In the genomic region with DNA sequence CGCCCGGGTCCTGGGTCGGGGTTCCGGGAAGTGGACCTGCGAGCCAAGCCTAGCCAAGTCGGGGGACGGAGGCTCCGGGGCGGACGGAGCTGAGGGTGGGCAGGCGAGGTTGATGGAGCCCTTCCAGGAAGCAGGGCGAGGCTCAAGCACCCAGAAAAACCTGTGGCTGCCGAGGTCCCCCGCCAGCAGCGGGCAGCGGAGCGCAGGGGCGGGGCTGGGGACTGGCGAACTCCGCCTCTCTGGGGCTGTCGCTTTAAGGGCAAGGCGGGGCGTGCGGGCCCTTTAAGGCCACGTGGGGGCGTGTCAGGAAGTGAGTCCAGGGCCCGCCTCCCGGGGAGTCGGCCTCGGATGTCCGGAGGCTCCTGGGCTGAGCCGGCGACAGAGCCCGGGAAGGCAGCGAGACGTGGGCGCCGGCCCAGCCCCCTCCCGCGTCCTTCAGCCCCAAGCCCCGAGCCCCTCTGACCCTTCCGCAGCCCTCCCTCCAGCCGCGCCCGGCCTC, we compare ENCODE assay signal across 8 cellular contexts. TPM values are rescaled to one million over a fixed set of nuclear protein-coding genes. Genes with fewer than 3 reads are reported as not detected.
DNase-seq lines count a peak whose midpoint lies in the region; ATAC-seq, FAIRE-seq and TF ChIP-seq lines count a peak whose summit lies in the region.

A gene (plus strand): TSS at position 344 of the 499 bp plus-strand sequence. CDS start 653 bp downstream, outside the sequence.

- no peak within 1 kb of the TSS; the same call in 1 of the 2 replicates for H4K8ac ChIP-seq in H1 (ENCODE audit: extremely low read depth, insufficient read depth, low read length)

- no peak for TF ChIP-seq RAD21 in H1 (IDR thresholded peaks at IDR 0.05 in 1 of 2, conservative IDR thresholded peaks at IDR 0.05 in 1 of 2; ENCODE audit: low read depth in 2 of 2, low read length in 2 of 2)

- POLR2A ChIA-PET in H1 (lab: Charles Lee; ENCODE audit: partially characterized antibody) = interaction anchor here (0.6 to 1.2 kb wide), 6 partner anchors 9 to 1793 kb away, joined by 3 to 5 read pairs (median 3); no protein-coding TSS in a partner anchor

- TF ChIP-seq CTCF in H1 (IDR thresholded peaks at IDR 0.05; ENCODE audit: control extremely low read depth in 1 of 3, insufficient read depth in 1 of 3, low read depth in 1 of 3, low read length in 3 of 3) = peak in 1 of 3 experiments; percentile 18; a peak in 1 of 4 replicates

- H3K4me2 ChIP-seq in H1 (ENCODE audit: insufficient read depth in 1 of 2, low read depth in 2 of 2, low read length in 2 of 2) = peak within 1 kb of the TSS; percentile 72 to 98

- H2AK5ac ChIP-seq in H1 (ENCODE audit: low read depth, low read length) = peak within 1 kb of the TSS; percentile 42; the same call in 1 of the 2 replicates

- CTCF ChIA-PET in H1 (lab: Charles Lee; ENCODE audit: partially characterized antibody) = interaction anchor here (1.0 to 2.7 kb wide), 6 partner anchors 12 to 434 kb away, joined by 3 to 9 read pairs (median 5); no protein-coding TSS in a partner anchor

- no peak for FAIRE-seq in H1 (lab: Jason Lieb, UNC)

- no peaks in the 10 kb centered on the region for H3K9me3 ChIP-seq in H1 (ENCODE audit: insufficient read depth in 2 of 2, low read depth in 1 of 2, low read length in 1 of 2)

- no peak within 1 kb of the TSS for H2BK20ac ChIP-seq in H1 (ENCODE audit: low read length)

- peaks cover 6 to 21% (median 12%) of the 10 kb centered on the region in 4 experiments for H3K27me3 ChIP-seq in H1 (replicated peaks in 1 of 4; ENCODE audit: control insufficient read depth in 3 of 4, extremely low read depth in 1 of 4, insufficient read depth in 3 of 4, low read length in 3 of 4)

- peaks cover 6% of the 10 kb centered on the region; the same call in 1 of the 2 replicates for H3K79me1 ChIP-seq in H1 (ENCODE audit: low read depth, low read length)

- peak within 1 kb of the TSS; percentile 92; the same call in 1 of the 2 replicates for H2BK15ac ChIP-seq in H1 (ENCODE audit: low read length)

- peak within 1 kb of the TSS in 2 of 4 experiments; percentile 40 to 69; a peak in 4 of 7 replicates for H3K9ac ChIP-seq in H1 (replicated peaks in 1 of 4; ENCODE audit: extremely low read depth in 1 of 4, low read depth in 3 of 4, low read length in 3 of 4)

- no peak within 1 kb of the TSS for H4K91ac ChIP-seq in H1 (replicated peaks; ENCODE audit: insufficient read length, low read length)

- TF ChIP-seq POLR2A in H1 (IDR thresholded peaks at IDR 0.05; ENCODE audit: control extremely low read depth in 1 of 2, low read depth in 2 of 2, low read length in 2 of 2) = peak in 1 of 2 experiments; percentile 79; a peak in 2 of 3 replicates

- WGBS in H1 (ENCODE audit: extremely low coverage in 1 of 2, insufficient coverage in 1 of 2, insufficient read length in 1 of 2, insufficient replicate concordance in 2 of 2, low coverage in 1 of 2, low lambda C conversion rate in 2 of 2, missing lambda C conversion rate in 1 of 2), 2 experiments = 0% methylated on average over 11 of the region's 45 CpGs; no CpG with 5 or more reads in 1 of the 2 experiments

- H3K18ac ChIP-seq in H1 (ENCODE audit: extremely low read depth, low read length) = peak within 1 kb of the TSS; percentile 90

- H2BK120ac ChIP-seq in H1 (replicated peaks; ENCODE audit: low read depth, low read length) = no peak within 1 kb of the TSS

- peak within 1 kb of the TSS; percentile 57; the same call in 1 of the 2 replicates for H2AFZ ChIP-seq in H1 (ENCODE audit: low read length)

- no peak within 1 kb of the TSS for H3K4ac ChIP-seq in H1 (replicated peaks; ENCODE audit: insufficient read length, low read depth, low read length)

- peaks cover 2 to 11% of the 10 kb centered on the region in 2 experiments for H4K20me1 ChIP-seq in H1 (replicated peaks in 1 of 2; ENCODE audit: control insufficient read depth in 1 of 2, insufficient read depth in 2 of 2, low read length in 2 of 2)

- H2BK12ac ChIP-seq in H1 (ENCODE audit: low read depth, low read length) = peak within 1 kb of the TSS; percentile 1; the same call in 1 of the 2 replicates

- peak; percentile 88 for ATAC-seq in GM19468 (IDR thresholded peaks at IDR 0.05; ENCODE audit: extremely low read depth, unreplicated experiment)

- no peak within 1 kb of the TSS for H3K14ac ChIP-seq in H1 (ENCODE audit: insufficient read length)

- no peak within 1 kb of the TSS for H3K23ac ChIP-seq in H1 (ENCODE audit: insufficient read length)

- H3K36me3 ChIP-seq in H1 (ENCODE audit: control insufficient read depth in 2 of 4, insufficient read depth in 4 of 4, low read length in 3 of 4) = no peaks in the 10 kb centered on the region

- no peaks in the 10 kb centered on the region for H3K79me2 ChIP-seq in H1 (ENCODE audit: control insufficient read depth in 1 of 2, insufficient read depth in 2 of 2, low read length in 2 of 2)

- peak within 1 kb of the TSS; percentile 65 to 87 (median 77) for H3K4me3 ChIP-seq in H1 (ENCODE audit: extremely low read depth in 1 of 4, insufficient read depth in 2 of 4, low read depth in 3 of 4, low read length in 4 of 4)

- H3K27ac ChIP-seq in H1 (ENCODE audit: low read depth, low read length) = peak within 1 kb of the TSS; percentile 11; the same call in 1 of the 2 replicates

- peaks cover 0 to 9% (median 3%) of the 10 kb centered on the region in 4 experiments; a peak in 3 of 7 replicates for H3K4me1 ChIP-seq in H1 (replicated peaks in 1 of 4; ENCODE audit: control insufficient read depth in 3 of 4, insufficient read depth in 4 of 4, low read length in 3 of 4)

- H3K23me2 ChIP-seq in H1 (ENCODE audit: low read depth, low read length) = peaks cover 18% of the 10 kb centered on the region; the same call in 1 of the 2 replicates

- 0 out of 2 replicates have a peak within 1 kb of the TSS, but pooled peaks have one; percentile 27 for H2BK5ac ChIP-seq in H1 (ENCODE audit: low read depth, low read length)

- TF ChIP-seq EP300 in H1 (IDR thresholded peaks at IDR 0.05; ENCODE audit: borderline replicate concordance in 1 of 2, low read depth in 2 of 2, low read length in 2 of 2) = no peak

- peak within 1 kb of the TSS; percentile 43 for H3K56ac ChIP-seq in H1 (replicated peaks; ENCODE audit: insufficient read length, low read depth, low read length)

- peak within 1 kb of the TSS; percentile 6 for H4K5ac ChIP-seq in H1 (ENCODE audit: insufficient read length, low read depth, low read length)

- DNase-seq in COLO829 (ENCODE audit: low spot score) (peak; percentile 91), HS-5 (ENCODE audit: low read depth) (peak; percentile 66), NOMO-1 treated with DMSO at 0.1 percent for 48 hours (lab: John Stamatoyannopoulos, UW; ENCODE audit: unreplicated experiment) (peak; percentile 95), H1 (ENCODE audit: low read depth in 1 of 2, low spot score in 2 of 2) (peak; percentile 86 to 96), mesenteric fat pad (ENCODE audit: low spot score) (peak; percentile 99)
- peak; percentile 84 to 91 (median 89) for DNase-seq in activated CD8-positive, alpha-beta memory T cell treated with anti-CD3 and anti-CD28 coated beads for 48 hours (ENCODE audit: low read depth in 2 of 3, low spot score in 2 of 3)
- peak; percentile 83 for DNase-seq in stimulated activated CD8-positive, alpha-beta memory T cell treated with anti-CD3 and anti-CD28 coated beads, Interleukin-15, amount 100 ng/mL, for 24 hours (ENCODE audit: low read depth)

TF ChIP-seq in H1, 55 proteins besides CTCF, POLR2A, EP300 and RAD21:
- no peak for TF ChIP-seq POU5F1 (IDR thresholded peaks at IDR 0.05; ENCODE audit: low read depth, low read length)
- TF ChIP-seq CBX8 (IDR thresholded peaks at IDR 0.05; ENCODE audit: borderline replicate concordance, low read depth, low read length) = no peak
- peak; percentile 86 to 89; a peak in 3 of 4 replicates for TF ChIP-seq SIN3A (conservative IDR thresholded peaks at IDR 0.05 in 1 of 2, IDR thresholded peaks at IDR 0.05 in 1 of 2; ENCODE audit: low read depth in 1 of 2, low read length in 2 of 2)
- TF ChIP-seq, protein P1, sequence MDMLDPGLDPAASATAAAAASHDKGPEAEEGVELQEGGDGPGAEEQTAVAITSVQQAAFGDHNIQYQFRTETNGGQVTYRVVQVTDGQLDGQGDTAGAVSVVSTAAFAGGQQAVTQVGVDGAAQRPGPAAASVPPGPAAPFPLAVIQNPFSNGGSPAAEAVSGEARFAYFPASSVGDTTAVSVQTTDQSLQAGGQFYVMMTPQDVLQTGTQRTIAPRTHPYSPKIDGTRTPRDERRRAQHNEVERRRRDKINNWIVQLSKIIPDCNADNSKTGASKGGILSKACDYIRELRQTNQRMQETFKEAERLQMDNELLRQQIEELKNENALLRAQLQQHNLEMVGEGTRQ (IDR thresholded peaks at IDR 0.05; ENCODE audit: low read length) = peak; percentile 68
- no peak for TF ChIP-seq CTBP2 (IDR thresholded peaks at IDR 0.05; ENCODE audit: borderline replicate concordance, insufficient read depth, insufficient read length, low read length)
- TF ChIP-seq CEBPB (IDR thresholded peaks at IDR 0.05; ENCODE audit: low read depth, low read length) = no peak
- TF ChIP-seq SP1 (IDR thresholded peaks at IDR 0.05; ENCODE audit: low read depth, low read length) = peak; percentile 35; the same call in 1 of the 2 replicates
- TF ChIP-seq KDM4A (IDR thresholded peaks at IDR 0.05; ENCODE audit: low read depth, low read length, severe bottlenecking) = peak; percentile 75
- no peak for TF ChIP-seq GABPA (IDR thresholded peaks at IDR 0.05; ENCODE audit: borderline replicate concordance, insufficient read depth, low read length)
- TF ChIP-seq ASH2L (IDR thresholded peaks at IDR 0.05; ENCODE audit: low read length) = peak; percentile 20
- peak; percentile 34; the same call in 1 of the 2 replicates for TF ChIP-seq CREB1 (IDR thresholded peaks at IDR 0.05)
- TF ChIP-seq, protein P2, sequence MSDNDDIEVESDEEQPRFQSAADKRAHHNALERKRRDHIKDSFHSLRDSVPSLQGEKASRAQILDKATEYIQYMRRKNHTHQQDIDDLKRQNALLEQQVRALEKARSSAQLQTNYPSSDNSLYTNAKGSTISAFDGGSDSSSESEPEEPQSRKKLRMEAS (IDR thresholded peaks at IDR 0.05) = peak; percentile 86
- TF ChIP-seq TAF1 (IDR thresholded peaks at IDR 0.05; ENCODE audit: low read depth, low read length) = peak; percentile 35
- TF ChIP-seq TBP (IDR thresholded peaks at IDR 0.05; ENCODE audit: low read depth, low read length) = 0 out of 2 replicates have a peak, but pooled peaks have one; percentile 22
TF ChIP-seq in H1: peak in this region for 9.

RNA-seq across cellular contexts. Expression of the gene that starts here (rescaled TPM):
- total RNA-seq in H1 (2021; fragmentation: NEBNext Ultra II Directional; extraction: Animal tissue kit (Norgen Biotek cat#: 25700)) = 10.6 and 11.2 TPM in 2 replicates
- 4.6 and 9.5 TPM in 2 replicates for polyA plus RNA-seq in H1 (2011; rRNA removed)
- polyA plus RNA-seq in H1 (2011; cell fraction: cytosol; rRNA removed) = 3.9 TPM
- 7.5 TPM for polyA plus RNA-seq in H1 (2011; cell fraction: nucleus; rRNA removed)
- polyA plus RNA-seq in H1 (2012, experiment 1 of 2) = 7.6 to 13.4 TPM (median 11.0 TPM) in 4 replicates
- polyA plus RNA-seq in H1 (2012, experiment 2 of 2) = 12.3 TPM
- 9.2 TPM for polyA plus RNA-seq in H1 (2013, experiment 1 of 2)
- 10.8 TPM for polyA plus RNA-seq in H1 (2013, experiment 2 of 2)
- 4.5 and 5.6 TPM in 2 replicates for polyA minus RNA-seq in H1 (2011; rRNA and poly(A)+ RNA removed)
- 14.2 TPM for polyA minus RNA-seq in H1 (2011; cell fraction: cytosol; rRNA and poly(A)+ RNA removed)
- 10.0 TPM for polyA minus RNA-seq in H1 (2011; cell fraction: nucleus; rRNA and poly(A)+ RNA removed)
- 81.0 TPM for total RNA-seq in mesenteric fat pad

Comparison
In these comparisons a context has a peak if more than half of its experiments do, and no peak if none do; other contexts are left out.
1. Peak in every context shown above with its lines: DNase-seq, ATAC-seq, H3K4me3 ChIP-seq and H3K27ac ChIP-seq.